9 cellular contexts compared by ENCODE assay signal in genomic region chr2:229407170-229407569, GRCh38.
DNase-seq lines count a peak whose midpoint lies in the region; ATAC-seq and TF ChIP-seq lines count a peak whose summit lies in the region.
"Had no signal": no experiment of that assay in that cellular context is flagged by ENCODE, and none has a peak within 500 bp of the region (broad histone marks: within the 10 kb centered on the region; RNA-seq: fewer than 3 reads in every experiment).

No MANE protein-coding gene starts in this region.

- in situ Hi-C loops in brain microvascular endothelial cell (cut with HindIII; ENCODE audit: low pct_ligation_motif_present, low sequenced_read_pairs), result no loop called here

- 46 to 54% methylated on average over 13 of the region's 13 CpGs for WGBS in tibial nerve, 2 donors

- ATAC-seq in left lung, result peak; percentile 83
- ATAC-seq in activated CD4-positive, CD25-positive, alpha-beta regulatory T cell treated with anti-CD3 and anti-CD28 coated beads, Interleukin-2, amount 50 U/mL, for 24 hours, result no peak
- no peak for ATAC-seq in HG02885 (IDR thresholded peaks at IDR 0.05; ENCODE audit: poor library complexity, unreplicated experiment)
- ATAC-seq in HG03521 (IDR thresholded peaks at IDR 0.05; ENCODE audit: unreplicated experiment), result no peak

- peaks cover 0 to 8% (median 0%) of the 10 kb centered on the region in 6 donors for H3K9me3 Mint-ChIP-seq in immature natural killer cell

- H3K9me3 ChIP-seq in left lung (no peaks in the 10 kb centered on the region), tibial nerve (no peaks in the 10 kb centered on the region)

- TF ChIP-seq CTCF in brain microvascular endothelial cell (IDR thresholded peaks at IDR 0.05; ENCODE audit: low read depth, low read length, missing control alignments) (no peak), left lung (IDR thresholded peaks at IDR 0.05) (no peak), tibial nerve (IDR thresholded peaks at IDR 0.05) (no peak)

- no peak overlapping the region for H3K4me3 Mint-ChIP-seq in immature natural killer cell

- intact Hi-C loops in left lung (cut with DNase I), result no loop called here

- peak; percentile 81 to 95 for TF ChIP-seq EP300 in tibial nerve (IDR thresholded peaks at IDR 0.05)

- H3K4me3 ChIP-seq in brain microvascular endothelial cell (ENCODE audit: low read depth, low read length) (no peak overlapping the region), left lung (no peak overlapping the region), tibial nerve (no peak overlapping the region)

- no peaks in the 10 kb centered on the region for H3K4me1 Mint-ChIP-seq in immature natural killer cell

- peak overlapping the region; percentile 92 for H3K27ac ChIP-seq in brain microvascular endothelial cell
- H3K27ac ChIP-seq in left lung, result peak overlapping the region; percentile 78 to 79
- H3K27ac ChIP-seq in tibial nerve, result peak overlapping the region; percentile 74 to 87 (median 82)
- H3K27ac ChIP-seq: VCaP had no signal

- no peaks in the 10 kb centered on the region for H3K36me3 Mint-ChIP-seq in immature natural killer cell

- no peak for TF ChIP-seq POLR2A in tibial nerve (IDR thresholded peaks at IDR 0.05)

- no peak overlapping the region for H3K27ac Mint-ChIP-seq in immature natural killer cell

- no peaks in the 10 kb centered on the region for H3K36me3 ChIP-seq in brain microvascular endothelial cell (replicated peaks)
- no peaks in the 10 kb centered on the region for H3K36me3 ChIP-seq in left lung
- H3K36me3 ChIP-seq in tibial nerve, result no peaks in the 10 kb centered on the region

- H3K27me3 Mint-ChIP-seq in immature natural killer cell (ENCODE audit: low read depth in 3 of 3), result peaks cover 2 to 3% (median 2%) of the 10 kb centered on the region in 3 donors

- DNase-seq in HuH-7.5 (ENCODE audit: low spot score) (peak; percentile 31), brain microvascular endothelial cell (peak; percentile 97), left lung (peak in 1 of 2 donors; percentile 81), tibial nerve (ENCODE audit: low spot score in 2 of 2) (peak; percentile 78 to 82), immature natural killer cell (no peak)

- H3K27me3 ChIP-seq in brain microvascular endothelial cell (replicated peaks) (no peaks in the 10 kb centered on the region), left lung (no peaks in the 10 kb centered on the region), tibial nerve (no peaks in the 10 kb centered on the region)

- H3K4me1 ChIP-seq in left lung (peaks cover 5 to 36% of the 10 kb centered on the region in 2 donors), tibial nerve (peaks cover 0 to 30% (median 20%) of the 10 kb centered on the region in 4 donors)

Comparison
In these comparisons a context has a peak if more than half of its experiments do, and no peak if none do; other contexts are left out.
1. DNase-seq: peak in HuH-7.5 (single experiment), brain microvascular endothelial cell (single experiment) and tibial nerve (2 of 2); none in immature natural killer cell (0 of 3).
2. Peak in every context shown above with its lines, with median percentiles within 50 percentile points of each other: H3K27ac ChIP-seq.